12 cellular contexts compared by ENCODE assay signal in genomic region chr1:234589064-234589765, GRCh38. TPM values are rescaled to one million over a fixed set of nuclear protein-coding genes. Genes with fewer than 3 reads are reported as not detected.
DNase-seq lines count a peak whose midpoint lies in the region; ATAC-seq and TF ChIP-seq lines count a peak whose summit lies in the region.
"Had no signal": no experiment of that assay in that cellular context is flagged by ENCODE, and none has a peak within 500 bp of the region (broad histone marks: within the 10 kb centered on the region; RNA-seq: fewer than 3 reads in every experiment).

No MANE protein-coding gene starts in this region.

- peak; percentile 84 for DNase-seq in M059J (ENCODE audit: low read depth)
- peak; percentile 95 for DNase-seq in mammary epithelial cell
- DNase-seq in right cardiac atrium, result no peak
- DNase-seq in suprapubic skin (ENCODE audit: low spot score in 2 of 2), result peak in 1 of 2 donors; percentile 67
- no peak for DNase-seq in GM19240 (ENCODE audit: insufficient read length, low spot score)
- DNase-seq in NCI-H2227 (lab: John Stamatoyannopoulos, UW; ENCODE audit: unreplicated experiment), result no peak
- no peak for DNase-seq in NCI-H2171 (lab: John Stamatoyannopoulos, UW)
- DNase-seq: activated CD4-positive, alpha-beta T cell treated with anti-CD3 and anti-CD28 coated beads, Interleukin-2, amount 50 U/mL, for 48 hours; H7; NCI-H2227 treated with DMSO at 0.1 percent for 48 hours; stimulated activated naive CD4-positive, alpha-beta T cell treated with Interleukin-2 at 50 U/mL for 16 hours; T-helper 9 cell had no signal

- H3K36me3 ChIP-seq in mammary epithelial cell (ENCODE audit: insufficient read depth, low read length) (no peaks in the 10 kb centered on the region), suprapubic skin (no peaks in the 10 kb centered on the region)

- H4K20me1 ChIP-seq in mammary epithelial cell (ENCODE audit: insufficient read depth, low read length), result no peaks in the 10 kb centered on the region

- WGBS in mammary epithelial cell (ENCODE audit: low coverage, missing lambda C conversion rate), result 3% methylated on average over 16 of the region's 16 CpGs
- 83% methylated on average over 16 of the region's 16 CpGs for WGBS in right cardiac atrium
- 45% methylated on average over 14 of the region's 16 CpGs for WGBS in suprapubic skin

- intact Hi-C loops in mammary epithelial cell (cut with micrococcal nuclease) (loop anchor here (2.0 kb wide), 1 partner anchor 24 kb away; no protein-coding TSS in a partner anchor), right cardiac atrium (cut with DNase I) (loop anchor here in 1 of 4 donors (10.0 kb wide), 1 partner anchor 54 kb away; no protein-coding TSS in a partner anchor)

- CTCF ChIA-PET in mammary epithelial cell (lab: Charles Lee; ENCODE audit: low non-redundant PET), result no interaction called here

- TF ChIP-seq POLR2A in suprapubic skin (IDR thresholded peaks at IDR 0.05), result no peak

- no peaks in the 10 kb centered on the region for H3K9me3 ChIP-seq in mammary epithelial cell (replicated peaks; ENCODE audit: insufficient read depth, low read length)
- no peaks in the 10 kb centered on the region for H3K9me3 ChIP-seq in right cardiac atrium (ENCODE audit: control insufficient read depth, low read length)
- H3K9me3 ChIP-seq in suprapubic skin, result no peaks in the 10 kb centered on the region

- no peak for TF ChIP-seq EP300 in suprapubic skin (IDR thresholded peaks at IDR 0.05)

- H3K4me3 ChIP-seq in mammary epithelial cell (replicated peaks in 1 of 3; ENCODE audit: insufficient read depth in 1 of 3, low read depth in 2 of 3, low read length in 3 of 3) (no peak overlapping the region), right cardiac atrium (ENCODE audit: low read length) (no peak overlapping the region), suprapubic skin (no peak overlapping the region)

- H3K4me1 ChIP-seq in mammary epithelial cell (ENCODE audit: insufficient read depth, low read length) (peaks cover 22% of the 10 kb centered on the region), right cardiac atrium (ENCODE audit: control insufficient read depth, insufficient read depth, low read length) (peaks cover 11% of the 10 kb centered on the region), suprapubic skin (peaks cover 36% of the 10 kb centered on the region)

- H3K9ac ChIP-seq in mammary epithelial cell (ENCODE audit: insufficient read depth, low read length), result peak overlapping the region; percentile 38

- in situ Hi-C loops in mammary epithelial cell (cut with MboI; ENCODE audit: low sequenced_read_pairs in 2 of 2), result no loop called here

- no peaks in the 10 kb centered on the region for H3K27me3 ChIP-seq in mammary epithelial cell (ENCODE audit: insufficient read depth, low read length)
- no peaks in the 10 kb centered on the region for H3K27me3 ChIP-seq in right cardiac atrium (ENCODE audit: control insufficient read depth, insufficient read depth)
- H3K27me3 ChIP-seq in suprapubic skin, result no peaks in the 10 kb centered on the region

- H3K4me2 ChIP-seq in mammary epithelial cell (ENCODE audit: insufficient read depth, low read depth, low read length), result peak overlapping the region; percentile 45

- dilution Hi-C loops in mammary epithelial cell (cut with HindIII; ENCODE audit: low sequenced_read_pairs), result no loop called here

- peak; percentile 12 to 36 for ATAC-seq in right cardiac atrium

- no peak for TF ChIP-seq CTCF in mammary epithelial cell (conservative IDR thresholded peaks at IDR 0.05 in 1 of 2, IDR thresholded peaks at IDR 0.05 in 1 of 2; ENCODE audit: extremely low read depth in 1 of 2, insufficient read depth in 1 of 2, low read depth in 1 of 2, low read length in 2 of 2)
- TF ChIP-seq CTCF in suprapubic skin (IDR thresholded peaks at IDR 0.05), result no peak

- peak overlapping the region; percentile 87 for H2AFZ ChIP-seq in mammary epithelial cell (ENCODE audit: low read depth, low read length)

- H3K27ac ChIP-seq in mammary epithelial cell (ENCODE audit: insufficient read depth, low read depth, low read length) (peak overlapping the region; percentile 64), right cardiac atrium (ENCODE audit: low read length) (peak overlapping the region; percentile 47), suprapubic skin (peak overlapping the region; percentile 86)

- no peaks in the 10 kb centered on the region for H3K79me2 ChIP-seq in mammary epithelial cell (ENCODE audit: insufficient read depth, low read length)

- no TSS peak for BruUV-seq in mammary epithelial cell (replicated peaks; lab: Mats Ljungman, UMichigan)

RNA-seq across cellular contexts. Expression of gene IRF2BP2, which starts 20.8 kb away (rescaled TPM):
- total RNA-seq in M059J (2014; rRNA removed; shearing (Covaris generic)), result 49.0 and 84.1 TPM in 2 replicates
- total RNA-seq in mammary epithelial cell (100 to 1,000 TPM in 1 of 2 donors, 10 to 100 TPM in 1; 75.3 to 109 TPM), right cardiac atrium (100 to 1,000 TPM in 3 of 4 donors, 10 to 100 TPM in 1; 92.3 to 123 (median 108) TPM), suprapubic skin (100 to 1,000 TPM; 129 to 195 (median 159) TPM)
- polyA plus RNA-seq in mammary epithelial cell (63.4 TPM), right cardiac atrium (69.3 TPM)
- polyA minus RNA-seq in mammary epithelial cell, result 33.1 TPM

Comparison
In these comparisons a context has a peak if more than half of its experiments do, and no peak if none do; other contexts are left out.
1. DNase-seq: peak in M059J (single experiment) and mammary epithelial cell (single experiment); none in right cardiac atrium (0 of 3), GM19240 (single experiment), NCI-H2227 (single experiment) and NCI-H2171 (single experiment).
2. Peak in every context shown above with its lines, with median percentiles within 50 percentile points of each other: H3K27ac ChIP-seq.